8 cellular contexts compared by ENCODE assay signal in genomic region chr2:28750316-28751101, GRCh38. TPM values are rescaled to one million over a fixed set of nuclear protein-coding genes. Genes with fewer than 3 reads are reported as not detected.
DNase-seq lines count a peak whose midpoint lies in the region; ATAC-seq and TF ChIP-seq lines count a peak whose summit lies in the region.

No MANE protein-coding gene starts in this region.

- peak overlapping the region; percentile 98 for H3K4me2 ChIP-seq in smooth muscle cell

- peaks cover 33% of the 10 kb centered on the region for H4K20me1 ChIP-seq in smooth muscle cell (ENCODE audit: low read depth)

- in situ Hi-C loops in astrocyte of the cerebellum (cut with HindIII; ENCODE audit: low sequenced_read_pairs): loop anchor here (10.0 kb wide), 1 partner anchor 166 kb away; no protein-coding TSS in a partner anchor

- H3K4me1 ChIP-seq in Peyer's patch (peaks cover 0 to 23% (median 5%) of the 10 kb centered on the region in 4 donors), iPS-20b (ENCODE audit: insufficient read depth, low read length) (peaks cover 15% of the 10 kb centered on the region), smooth muscle cell (ENCODE audit: low read depth) (peaks cover 11% of the 10 kb centered on the region)

- no peak for TF ChIP-seq POLR2A in Peyer's patch (IDR thresholded peaks at IDR 0.05)

- TF ChIP-seq CTCF in 22Rv1 (IDR thresholded peaks at IDR 0.05) (no peak), Peyer's patch (IDR thresholded peaks at IDR 0.05) (peak in 2 of 6 experiments; percentile 7 to 34), astrocyte of the cerebellum (IDR thresholded peaks at IDR 0.05; ENCODE audit: low read depth, low read length, missing control alignments) (no peak), smooth muscle cell (IDR thresholded peaks at IDR 0.05; ENCODE audit: borderline replicate concordance, insufficient read depth, poor library complexity, severe bottlenecking) (no peak)

- H3K36me3 ChIP-seq in Peyer's patch (no peaks in the 10 kb centered on the region), iPS-20b (ENCODE audit: insufficient read depth, low read depth, low read length) (no peaks in the 10 kb centered on the region), smooth muscle cell (ENCODE audit: low read depth) (no peaks in the 10 kb centered on the region)

- peaks cover 4% of the 10 kb centered on the region for H3F3A ChIP-seq in smooth muscle cell (ENCODE audit: low read depth)

- ATAC-seq in HG03469 (IDR thresholded peaks at IDR 0.05; ENCODE audit: unreplicated experiment) (no peak), HG02571 (IDR thresholded peaks at IDR 0.05; ENCODE audit: unreplicated experiment) (no peak)

- H3K27me3 ChIP-seq in Peyer's patch: no peaks in the 10 kb centered on the region
- no peaks in the 10 kb centered on the region; the same call in 1 of the 2 replicates for H3K27me3 ChIP-seq in iPS-20b (ENCODE audit: insufficient read depth, low read length)
- no peaks in the 10 kb centered on the region for H3K27me3 ChIP-seq in smooth muscle cell (ENCODE audit: low read depth)

- DNase-seq in GF-D8 (lab: John Stamatoyannopoulos, UW) (peak; percentile 44), Peyer's patch (peak in 1 of 3 donors; percentile 50), astrocyte of the cerebellum (ENCODE audit: low read depth) (no peak), smooth muscle cell (lab: John Stamatoyannopoulos, UW; ENCODE audit: unreplicated experiment) (no peak)

- peak overlapping the region; percentile 94 for H3K9ac ChIP-seq in iPS-20b (ENCODE audit: low read depth, low read length)
- H3K9ac ChIP-seq in smooth muscle cell (ENCODE audit: low read depth): peak overlapping the region; percentile 99

- no peaks in the 10 kb centered on the region for H3K9me3 ChIP-seq in Peyer's patch
- H3K9me3 ChIP-seq in iPS-20b (ENCODE audit: insufficient read depth, low read depth, low read length): no peaks in the 10 kb centered on the region
- H3K9me3 ChIP-seq in smooth muscle cell (replicated peaks; ENCODE audit: low read depth): no peaks in the 10 kb centered on the region

- peak overlapping the region; percentile 96 for H3K27ac ChIP-seq in 22Rv1
- peak overlapping the region; percentile 99 to 100 (median 100) for H3K27ac ChIP-seq in Peyer's patch
- peak overlapping the region; percentile 82 for H3K27ac ChIP-seq in iPS-20b (ENCODE audit: low read length)
- H3K27ac ChIP-seq in smooth muscle cell (ENCODE audit: low read depth): peak overlapping the region; percentile 96

- 33% methylated on average over 9 of the region's 9 CpGs for WGBS in smooth muscle cell (ENCODE audit: low lambda C conversion rate)

- H3K4me3 ChIP-seq in Peyer's patch (peak overlapping the region; percentile 81 to 98 (median 96)), astrocyte of the cerebellum (ENCODE audit: low read depth, low read length) (peak overlapping the region; percentile 82), iPS-20b (ENCODE audit: low read length) (peak overlapping the region; percentile 79), smooth muscle cell (peak overlapping the region; percentile 98)

- H2AFZ ChIP-seq in smooth muscle cell (ENCODE audit: low read depth): peak overlapping the region; percentile 23

- H3K79me2 ChIP-seq in smooth muscle cell (ENCODE audit: low read depth): peaks cover 36% of the 10 kb centered on the region

RNA-seq across cellular contexts. Expression of gene PPP1CB, which starts 1.1 kb away (rescaled TPM):
- total RNA-seq in Peyer's patch (100 to 1,000 TPM in 3 of 4 donors, 10 to 100 TPM in 1; 92.8 to 200 (median 123) TPM), smooth muscle cell (193 and 224 TPM in 2 replicates)
- polyA plus RNA-seq in smooth muscle cell: 66.8 and 92.0 TPM in 2 replicates
